In genomic region chr2:57759131-57759530, GRCh38 we compare ENCODE assay signal across 9 cellular contexts.
DNase-seq lines count a peak whose midpoint lies in the region; ATAC-seq and TF ChIP-seq lines count a peak whose summit lies in the region.
"Had no signal": no experiment of that assay in that cellular context is flagged by ENCODE, and none has a peak within 500 bp of the region (broad histone marks: within the 10 kb centered on the region; RNA-seq: fewer than 3 reads in every experiment).

No MANE protein-coding gene starts in this region.

- in situ Hi-C loops in GM23248 (cut with MboI): no loop called here

- peak overlapping the region; percentile 91 for H3K4me2 ChIP-seq in GM23248 (ENCODE audit: unreplicated experiment)
- peak overlapping the region; percentile 86 for H3K4me2 ChIP-seq in skeletal muscle satellite cell (ENCODE audit: low read length)

- ATAC-seq in GM18909 (IDR thresholded peaks at IDR 0.05; ENCODE audit: poor library complexity, unreplicated experiment): no peak

- H4K20me1 ChIP-seq in GM23248 (ENCODE audit: insufficient read depth): no peaks in the 10 kb centered on the region

- no peak overlapping the region for H3K27ac ChIP-seq in GM23248
- no peak overlapping the region for H3K27ac ChIP-seq in ovary
- H3K27ac ChIP-seq: SJCRH30 had no signal

- H3K27me3 ChIP-seq in GM23248 (replicated peaks; ENCODE audit: insufficient read depth) (no peaks in the 10 kb centered on the region), skeletal muscle satellite cell (ENCODE audit: control insufficient read depth, insufficient read depth, low read length) (no peaks in the 10 kb centered on the region), ovary (no peaks in the 10 kb centered on the region)
- H3K27me3 ChIP-seq: MG63 had no signal

- no peaks in the 10 kb centered on the region for H3K9me3 ChIP-seq in GM23248 (ENCODE audit: low read depth)
- no peaks in the 10 kb centered on the region for H3K9me3 ChIP-seq in skeletal muscle satellite cell (replicated peaks; ENCODE audit: low read length)
- no peaks in the 10 kb centered on the region for H3K9me3 ChIP-seq in ovary
- H3K9me3 ChIP-seq: MG63, SJCRH30 had no signal

- no peak for TF ChIP-seq CTCF in epithelial cell of proximal tubule (conservative IDR thresholded peaks at IDR 0.05; ENCODE audit: low read depth, low read length)
- TF ChIP-seq CTCF in ovary (IDR thresholded peaks at IDR 0.05): no peak

- H3K79me2 ChIP-seq in GM23248 (ENCODE audit: insufficient read depth): no peaks in the 10 kb centered on the region

- DNase-seq in GM23248 (no peak), NCI-H526 (lab: John Stamatoyannopoulos, UW) (peak; percentile 95), epithelial cell of proximal tubule (ENCODE audit: low read depth) (no peak), NCI-H446 (lab: John Stamatoyannopoulos, UW) (no peak), ovary (no peak)

- no peak for TF ChIP-seq POLR2A in ovary (IDR thresholded peaks at IDR 0.05)

- H3K9ac ChIP-seq in GM23248: peak overlapping the region; percentile 72; the same call in 1 of the 2 replicates
- no peak overlapping the region for H3K9ac ChIP-seq in skeletal muscle satellite cell (ENCODE audit: low read depth, low read length)

- WGBS in GM23248 (ENCODE audit: low coverage in 1 of 2, low lambda C conversion rate in 2 of 2, missing lambda C conversion rate in 2 of 2), 2 experiments: 34 to 47% methylated on average over 5 of the region's 5 CpGs
- 11 to 15% (median 12%) methylated on average over 5 of the region's 5 CpGs for WGBS in ovary, 3 donors

- no peak for TF ChIP-seq EP300 in ovary (IDR thresholded peaks at IDR 0.05)

- H3K9me2 ChIP-seq in GM23248 (ENCODE audit: insufficient read depth): no peaks in the 10 kb centered on the region

- peak overlapping the region; percentile 94; the same call in 1 of the 2 replicates for H2AFZ ChIP-seq in GM23248

- intact Hi-C loops in ovary (cut with DNase I): no loop called here

- H3K4me3 ChIP-seq in GM23248 (no peak overlapping the region; the same call in 1 of the 2 replicates), epithelial cell of proximal tubule (ENCODE audit: low read depth, low read length) (peak overlapping the region; percentile 38), skeletal muscle satellite cell (ENCODE audit: low read length) (no peak overlapping the region), ovary (no peak overlapping the region)
- H3K4me3 ChIP-seq: MG63, SJCRH30 had no signal

- peaks cover 4% of the 10 kb centered on the region; the same call in 1 of the 2 replicates for H3K4me1 ChIP-seq in GM23248 (ENCODE audit: insufficient read depth)
- peaks cover 10% of the 10 kb centered on the region for H3K4me1 ChIP-seq in skeletal muscle satellite cell (ENCODE audit: control insufficient read depth, insufficient read depth, low read length)
- peaks cover 5% of the 10 kb centered on the region for H3K4me1 ChIP-seq in ovary (ENCODE audit: insufficient read depth)

- H3F3A ChIP-seq in GM23248 (ENCODE audit: insufficient read depth): no peaks in the 10 kb centered on the region

- H3K36me3 ChIP-seq in GM23248 (ENCODE audit: low read depth) (no peaks in the 10 kb centered on the region), skeletal muscle satellite cell (ENCODE audit: insufficient read depth, low read length) (no peaks in the 10 kb centered on the region), ovary (no peaks in the 10 kb centered on the region)
- H3K36me3 ChIP-seq: MG63, SJCRH30 had no signal

Comparison
In these comparisons a context has a peak if more than half of its experiments do, and no peak if none do; other contexts are left out.
1. DNase-seq: peak in NCI-H526 (2 of 2); none in GM23248 (single experiment), epithelial cell of proximal tubule (single experiment), NCI-H446 (0 of 2) and ovary (0 of 5).